In the genomic region with DNA sequence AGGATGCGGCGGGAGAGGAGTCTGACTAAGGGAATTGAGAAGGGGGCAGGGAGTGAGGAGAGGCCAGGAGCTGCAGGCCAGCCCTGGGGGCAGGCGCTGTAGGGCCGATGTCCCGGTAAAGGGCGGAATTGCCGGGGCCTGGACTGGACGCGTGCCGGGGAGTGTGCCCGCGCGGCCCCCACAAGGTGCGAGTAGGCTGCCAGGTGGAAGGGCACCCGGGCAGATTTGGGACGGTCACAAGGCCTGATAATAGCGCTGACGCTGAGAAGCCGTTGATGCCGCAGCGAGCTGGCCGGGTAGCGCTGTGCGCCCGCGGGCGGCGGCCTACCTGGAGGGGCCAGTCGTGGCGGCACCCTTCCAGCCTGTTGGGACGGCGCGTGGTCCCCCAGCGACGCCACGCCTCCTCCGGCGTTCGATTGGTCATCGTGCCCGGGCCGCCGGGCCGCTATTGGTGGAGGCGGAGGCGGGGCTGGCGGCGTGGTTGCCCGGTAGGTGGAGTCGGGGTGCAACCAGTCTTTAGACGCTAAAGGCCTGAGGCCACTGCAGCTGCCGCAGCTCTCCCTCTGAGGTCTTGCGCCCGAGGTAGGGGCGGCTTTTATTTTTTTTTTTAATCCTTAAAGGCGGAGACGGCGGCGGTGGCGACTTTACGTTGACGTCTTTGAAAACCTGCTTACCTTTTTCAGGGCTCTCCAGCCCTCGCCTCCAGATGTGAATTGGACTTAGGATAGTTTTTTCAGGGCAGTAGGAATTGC, we compare ENCODE assay signal across 1 cellular context.
TF ChIP-seq lines count a peak whose summit lies in the region.

No MANE protein-coding gene starts in this region.

TF ChIP-seq in HepG2, 621 proteins besides CTCF, POLR2A, EP300 and RAD21 (continued from another document and continues in another):
- no peak for TF ChIP-seq HOXA9 (CRISPR knock-in tag; IDR thresholded peaks at IDR 0.05; ENCODE audit: borderline replicate concordance)
- TF ChIP-seq ZSCAN30 (CRISPR knock-in tag; IDR thresholded peaks at IDR 0.05) = 0 out of 2 replicates have a peak, but pooled peaks have one; percentile 24
- TF ChIP-seq, protein P1, sequence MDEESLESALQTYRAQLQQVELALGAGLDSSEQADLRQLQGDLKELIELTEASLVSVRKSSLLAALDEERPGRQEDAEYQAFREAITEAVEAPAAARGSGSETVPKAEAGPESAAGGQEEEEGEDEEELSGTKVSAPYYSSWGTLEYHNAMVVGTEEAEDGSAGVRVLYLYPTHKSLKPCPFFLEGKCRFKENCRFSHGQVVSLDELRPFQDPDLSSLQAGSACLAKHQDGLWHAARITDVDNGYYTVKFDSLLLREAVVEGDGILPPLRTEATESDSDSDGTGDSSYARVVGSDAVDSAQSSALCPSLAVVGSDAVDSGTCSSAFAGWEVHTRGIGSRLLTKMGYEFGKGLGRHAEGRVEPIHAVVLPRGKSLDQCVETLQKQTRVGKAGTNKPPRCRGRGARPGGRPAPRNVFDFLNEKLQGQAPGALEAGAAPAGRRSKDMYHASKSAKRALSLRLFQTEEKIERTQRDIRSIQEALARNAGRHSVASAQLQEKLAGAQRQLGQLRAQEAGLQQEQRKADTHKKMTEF (CRISPR knock-in tag; IDR thresholded peaks at IDR 0.05) = peak; percentile 34; the same call in 1 of the 2 replicates
- TF ChIP-seq ZNF501 (CRISPR knock-in tag; IDR thresholded peaks at IDR 0.05) = peak; percentile 11; the same call in 1 of the 2 replicates
- TF ChIP-seq, protein P2, sequence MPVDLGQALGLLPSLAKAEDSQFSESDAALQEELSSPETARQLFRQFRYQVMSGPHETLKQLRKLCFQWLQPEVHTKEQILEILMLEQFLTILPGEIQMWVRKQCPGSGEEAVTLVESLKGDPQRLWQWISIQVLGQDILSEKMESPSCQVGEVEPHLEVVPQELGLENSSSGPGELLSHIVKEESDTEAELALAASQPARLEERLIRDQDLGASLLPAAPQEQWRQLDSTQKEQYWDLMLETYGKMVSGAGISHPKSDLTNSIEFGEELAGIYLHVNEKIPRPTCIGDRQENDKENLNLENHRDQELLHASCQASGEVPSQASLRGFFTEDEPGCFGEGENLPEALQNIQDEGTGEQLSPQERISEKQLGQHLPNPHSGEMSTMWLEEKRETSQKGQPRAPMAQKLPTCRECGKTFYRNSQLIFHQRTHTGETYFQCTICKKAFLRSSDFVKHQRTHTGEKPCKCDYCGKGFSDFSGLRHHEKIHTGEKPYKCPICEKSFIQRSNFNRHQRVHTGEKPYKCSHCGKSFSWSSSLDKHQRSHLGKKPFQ (CRISPR knock-in tag; IDR thresholded peaks at IDR 0.05; ENCODE audit: insufficient replicate concordance) = peak; percentile 35
- TF ChIP-seq, protein P3, sequence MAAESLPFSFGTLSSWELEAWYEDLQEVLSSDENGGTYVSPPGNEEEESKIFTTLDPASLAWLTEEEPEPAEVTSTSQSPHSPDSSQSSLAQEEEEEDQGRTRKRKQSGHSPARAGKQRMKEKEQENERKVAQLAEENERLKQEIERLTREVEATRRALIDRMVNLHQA (CRISPR knock-in tag; IDR thresholded peaks at IDR 0.05) = no peak
- peak; percentile 79; the same call in 1 of the 2 replicates for TF ChIP-seq ZFP41 (CRISPR knock-in tag; IDR thresholded peaks at IDR 0.05; ENCODE audit: borderline replicate concordance)
- no peak for TF ChIP-seq KLF9 (CRISPR knock-in tag; IDR thresholded peaks at IDR 0.05; ENCODE audit: low read depth)
- TF ChIP-seq, protein P4, sequence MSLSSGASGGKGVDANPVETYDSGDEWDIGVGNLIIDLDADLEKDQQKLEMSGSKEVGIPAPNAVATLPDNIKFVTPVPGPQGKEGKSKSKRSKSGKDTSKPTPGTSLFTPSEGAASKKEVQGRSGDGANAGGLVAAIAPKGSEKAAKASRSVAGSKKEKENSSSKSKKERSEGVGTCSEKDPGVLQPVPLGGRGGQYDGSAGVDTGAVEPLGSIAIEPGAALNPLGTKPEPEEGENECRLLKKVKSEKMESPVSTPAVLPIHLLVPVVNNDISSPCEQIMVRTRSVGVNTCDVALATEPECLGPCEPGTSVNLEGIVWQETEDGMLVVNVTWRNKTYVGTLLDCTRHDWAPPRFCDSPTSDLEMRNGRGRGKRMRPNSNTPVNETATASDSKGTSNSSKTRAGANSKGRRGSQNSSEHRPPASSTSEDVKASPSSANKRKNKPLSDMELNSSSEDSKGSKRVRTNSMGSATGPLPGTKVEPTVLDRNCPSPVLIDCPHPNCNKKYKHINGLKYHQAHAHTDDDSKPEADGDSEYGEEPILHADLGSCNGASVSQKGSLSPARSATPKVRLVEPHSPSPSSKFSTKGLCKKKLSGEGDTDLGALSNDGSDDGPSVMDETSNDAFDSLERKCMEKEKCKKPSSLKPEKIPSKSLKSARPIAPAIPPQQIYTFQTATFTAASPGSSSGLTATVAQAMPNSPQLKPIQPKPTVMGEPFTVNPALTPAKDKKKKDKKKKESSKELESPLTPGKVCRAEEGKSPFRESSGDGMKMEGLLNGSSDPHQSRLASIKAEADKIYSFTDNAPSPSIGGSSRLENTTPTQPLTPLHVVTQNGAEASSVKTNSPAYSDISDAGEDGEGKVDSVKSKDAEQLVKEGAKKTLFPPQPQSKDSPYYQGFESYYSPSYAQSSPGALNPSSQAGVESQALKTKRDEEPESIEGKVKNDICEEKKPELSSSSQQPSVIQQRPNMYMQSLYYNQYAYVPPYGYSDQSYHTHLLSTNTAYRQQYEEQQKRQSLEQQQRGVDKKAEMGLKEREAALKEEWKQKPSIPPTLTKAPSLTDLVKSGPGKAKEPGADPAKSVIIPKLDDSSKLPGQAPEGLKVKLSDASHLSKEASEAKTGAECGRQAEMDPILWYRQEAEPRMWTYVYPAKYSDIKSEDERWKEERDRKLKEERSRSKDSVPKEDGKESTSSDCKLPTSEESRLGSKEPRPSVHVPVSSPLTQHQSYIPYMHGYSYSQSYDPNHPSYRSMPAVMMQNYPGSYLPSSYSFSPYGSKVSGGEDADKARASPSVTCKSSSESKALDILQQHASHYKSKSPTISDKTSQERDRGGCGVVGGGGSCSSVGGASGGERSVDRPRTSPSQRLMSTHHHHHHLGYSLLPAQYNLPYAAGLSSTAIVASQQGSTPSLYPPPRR (CRISPR knock-in tag; IDR thresholded peaks at IDR 0.05; ENCODE audit: borderline replicate concordance) = 0 out of 2 replicates have a peak, but pooled peaks have one; percentile 15
- peak; percentile 51; the same call in 1 of the 2 replicates for TF ChIP-seq ZNF788 (CRISPR knock-in tag; IDR thresholded peaks at IDR 0.05; ENCODE audit: borderline replicate concordance)
- no peak for TF ChIP-seq MLLT10 (CRISPR knock-in tag; IDR thresholded peaks at IDR 0.05)
- TF ChIP-seq RBFOX2 (IDR thresholded peaks at IDR 0.05; ENCODE audit: low read depth, low read length) = peak; percentile 94
- TF ChIP-seq MXI1 (IDR thresholded peaks at IDR 0.05; ENCODE audit: borderline replicate concordance, low read depth, low read length) = peak; percentile 93; the same call in 2 of the 3 replicates
- TF ChIP-seq, protein P5, sequence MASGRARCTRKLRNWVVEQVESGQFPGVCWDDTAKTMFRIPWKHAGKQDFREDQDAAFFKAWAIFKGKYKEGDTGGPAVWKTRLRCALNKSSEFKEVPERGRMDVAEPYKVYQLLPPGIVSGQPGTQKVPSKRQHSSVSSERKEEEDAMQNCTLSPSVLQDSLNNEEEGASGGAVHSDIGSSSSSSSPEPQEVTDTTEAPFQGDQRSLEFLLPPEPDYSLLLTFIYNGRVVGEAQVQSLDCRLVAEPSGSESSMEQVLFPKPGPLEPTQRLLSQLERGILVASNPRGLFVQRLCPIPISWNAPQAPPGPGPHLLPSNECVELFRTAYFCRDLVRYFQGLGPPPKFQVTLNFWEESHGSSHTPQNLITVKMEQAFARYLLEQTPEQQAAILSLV (CRISPR knock-in tag; IDR thresholded peaks at IDR 0.05; ENCODE audit: borderline replicate concordance) = peak; percentile 53; the same call in 1 of the 2 replicates
- peak; percentile 81; the same call in 1 of the 2 replicates for TF ChIP-seq ZNF790 (CRISPR knock-in tag; IDR thresholded peaks at IDR 0.05; ENCODE audit: borderline replicate concordance)
- TF ChIP-seq SRF (IDR thresholded peaks at IDR 0.05; ENCODE audit: low read depth, low read length) = no peak
- TF ChIP-seq ZNF766 (CRISPR knock-in tag; IDR thresholded peaks at IDR 0.05; ENCODE audit: borderline replicate concordance) = 0 out of 2 replicates have a peak, but pooled peaks have one; percentile 41
- TF ChIP-seq SALL1 (CRISPR knock-in tag; IDR thresholded peaks at IDR 0.05) = peak; percentile 63
- TF ChIP-seq, protein P6, sequence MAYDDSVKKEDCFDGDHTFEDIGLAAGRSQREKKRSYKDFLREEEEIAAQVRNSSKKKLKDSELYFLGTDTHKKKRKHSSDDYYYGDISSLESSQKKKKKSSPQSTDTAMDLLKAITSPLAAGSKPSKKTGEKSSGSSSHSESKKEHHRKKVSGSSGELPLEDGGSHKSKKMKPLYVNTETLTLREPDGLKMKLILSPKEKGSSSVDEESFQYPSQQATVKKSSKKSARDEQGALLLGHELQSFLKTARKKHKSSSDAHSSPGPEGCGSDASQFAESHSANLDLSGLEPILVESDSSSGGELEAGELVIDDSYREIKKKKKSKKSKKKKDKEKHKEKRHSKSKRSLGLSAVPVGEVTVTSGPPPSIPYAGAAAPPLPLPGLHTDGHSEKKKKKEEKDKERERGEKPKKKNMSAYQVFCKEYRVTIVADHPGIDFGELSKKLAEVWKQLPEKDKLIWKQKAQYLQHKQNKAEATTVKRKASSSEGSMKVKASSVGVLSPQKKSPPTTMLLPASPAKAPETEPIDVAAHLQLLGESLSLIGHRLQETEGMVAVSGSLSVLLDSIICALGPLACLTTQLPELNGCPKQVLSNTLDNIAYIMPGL (CRISPR knock-in tag; IDR thresholded peaks at IDR 0.05; ENCODE audit: borderline replicate concordance in 1 of 2, low read depth in 1 of 2) = peak; percentile 68 to 80
- no peak for TF ChIP-seq SRSF4 (IDR thresholded peaks at IDR 0.05; ENCODE audit: low read depth, low read length, poor library complexity, severe bottlenecking)
- no peak for TF ChIP-seq ZNF720 (CRISPR knock-in tag; IDR thresholded peaks at IDR 0.05)
- TF ChIP-seq ZNF326 (CRISPR knock-in tag; IDR thresholded peaks at IDR 0.05; ENCODE audit: borderline replicate concordance) = no peak
- TF ChIP-seq MYC (CRISPR knock-in tag; IDR thresholded peaks at IDR 0.05; ENCODE audit: borderline replicate concordance) = peak; percentile 84; the same call in 1 of the 2 replicates
- TF ChIP-seq TAF1 (CRISPR knock-in tag; IDR thresholded peaks at IDR 0.05) = peak; percentile 84
- TF ChIP-seq, protein P7, sequence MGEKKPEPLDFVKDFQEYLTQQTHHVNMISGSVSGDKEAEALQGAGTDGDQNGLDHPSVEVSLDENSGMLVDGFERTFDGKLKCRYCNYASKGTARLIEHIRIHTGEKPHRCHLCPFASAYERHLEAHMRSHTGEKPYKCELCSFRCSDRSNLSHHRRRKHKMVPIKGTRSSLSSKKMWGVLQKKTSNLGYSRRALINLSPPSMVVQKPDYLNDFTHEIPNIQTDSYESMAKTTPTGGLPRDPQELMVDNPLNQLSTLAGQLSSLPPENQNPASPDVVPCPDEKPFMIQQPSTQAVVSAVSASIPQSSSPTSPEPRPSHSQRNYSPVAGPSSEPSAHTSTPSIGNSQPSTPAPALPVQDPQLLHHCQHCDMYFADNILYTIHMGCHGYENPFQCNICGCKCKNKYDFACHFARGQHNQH (CRISPR knock-in tag; IDR thresholded peaks at IDR 0.05) = peak; percentile 55; the same call in 1 of the 2 replicates
- 0 out of 2 replicates have a peak, but pooled peaks have one; percentile 28 for TF ChIP-seq MIXL1 (CRISPR knock-in tag; IDR thresholded peaks at IDR 0.05)
- peak; percentile 82 for TF ChIP-seq ASH2L (IDR thresholded peaks at IDR 0.05; ENCODE audit: insufficient read length, low read depth, low read length)
- TF ChIP-seq DR1 (CRISPR knock-in tag; IDR thresholded peaks at IDR 0.05) = peak; percentile 70
- peak; percentile 68; the same call in 1 of the 2 replicates for TF ChIP-seq TBX2 (CRISPR knock-in tag; IDR thresholded peaks at IDR 0.05; ENCODE audit: borderline replicate concordance)
- peak; percentile 61; the same call in 1 of the 2 replicates for TF ChIP-seq ZSCAN31 (CRISPR knock-in tag; IDR thresholded peaks at IDR 0.05; ENCODE audit: low read depth)
- peak; percentile 25 for TF ChIP-seq HNRNPLL (IDR thresholded peaks at IDR 0.05; ENCODE audit: low read depth, low read length, poor library complexity, severe bottlenecking)
- TF ChIP-seq PITX1 (CRISPR knock-in tag; IDR thresholded peaks at IDR 0.05) = 0 out of 2 replicates have a peak, but pooled peaks have one; percentile 6
- TF ChIP-seq, protein P8, sequence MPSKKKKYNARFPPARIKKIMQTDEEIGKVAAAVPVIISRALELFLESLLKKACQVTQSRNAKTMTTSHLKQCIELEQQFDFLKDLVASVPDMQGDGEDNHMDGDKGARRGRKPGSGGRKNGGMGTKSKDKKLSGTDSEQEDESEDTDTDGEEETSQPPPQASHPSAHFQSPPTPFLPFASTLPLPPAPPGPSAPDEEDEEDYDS (CRISPR knock-in tag; IDR thresholded peaks at IDR 0.05) = peak; percentile 92
- peak; percentile 97 for TF ChIP-seq ZFX (CRISPR knock-in tag; IDR thresholded peaks at IDR 0.05; ENCODE audit: low read depth)
- TF ChIP-seq ZNF225 (CRISPR knock-in tag; IDR thresholded peaks at IDR 0.05) = peak; percentile 43; the same call in 1 of the 2 replicates
- TF ChIP-seq EED (CRISPR knock-in tag; IDR thresholded peaks at IDR 0.05) = peak; percentile 63; the same call in 1 of the 2 replicates
- 0 out of 2 replicates have a peak, but pooled peaks have one; percentile 21 for TF ChIP-seq NFKBIZ (CRISPR knock-in tag; IDR thresholded peaks at IDR 0.05)
- no peak for TF ChIP-seq CHD2 (IDR thresholded peaks at IDR 0.05; ENCODE audit: low read depth, low read length)
- TF ChIP-seq AGO2 (optimal IDR thresholded peaks at IDR 0.05; ENCODE audit: low read depth, low read length) = peak; percentile 85
- TF ChIP-seq GLI4 (CRISPR knock-in tag; IDR thresholded peaks at IDR 0.05; ENCODE audit: borderline replicate concordance) = no peak
- peak; percentile 27; the same call in 1 of the 2 replicates for TF ChIP-seq IRF2 (CRISPR knock-in tag; IDR thresholded peaks at IDR 0.05)
- peak; percentile 70; the same call in 1 of the 2 replicates for TF ChIP-seq KDM5B (CRISPR knock-in tag; IDR thresholded peaks at IDR 0.05; ENCODE audit: borderline replicate concordance)
- no peak for TF ChIP-seq GTF3A (CRISPR knock-in tag; conservative IDR thresholded peaks at IDR 0.05)
- TF ChIP-seq ZNF446 (CRISPR knock-in tag; IDR thresholded peaks at IDR 0.05) = peak; percentile 72; the same call in 1 of the 2 replicates
- peak; percentile 67; the same call in 1 of the 2 replicates for TF ChIP-seq SPEN (CRISPR knock-in tag; IDR thresholded peaks at IDR 0.05; ENCODE audit: low read depth)
- peak; percentile 50 for TF ChIP-seq POLR2AphosphoS5 (IDR thresholded peaks at IDR 0.05; ENCODE audit: low read depth, low read length)
- TF ChIP-seq, protein P9, sequence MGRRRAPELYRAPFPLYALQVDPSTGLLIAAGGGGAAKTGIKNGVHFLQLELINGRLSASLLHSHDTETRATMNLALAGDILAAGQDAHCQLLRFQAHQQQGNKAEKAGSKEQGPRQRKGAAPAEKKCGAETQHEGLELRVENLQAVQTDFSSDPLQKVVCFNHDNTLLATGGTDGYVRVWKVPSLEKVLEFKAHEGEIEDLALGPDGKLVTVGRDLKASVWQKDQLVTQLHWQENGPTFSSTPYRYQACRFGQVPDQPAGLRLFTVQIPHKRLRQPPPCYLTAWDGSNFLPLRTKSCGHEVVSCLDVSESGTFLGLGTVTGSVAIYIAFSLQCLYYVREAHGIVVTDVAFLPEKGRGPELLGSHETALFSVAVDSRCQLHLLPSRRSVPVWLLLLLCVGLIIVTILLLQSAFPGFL (CRISPR knock-in tag; IDR thresholded peaks at IDR 0.05) = peak; percentile 71; the same call in 1 of the 2 replicates
- TF ChIP-seq MAFK (conservative IDR thresholded peaks at IDR 0.05 in 1 of 2, IDR thresholded peaks at IDR 0.05 in 1 of 2; ENCODE audit: low read length in 2 of 2) = no peak
